16 cellular contexts compared by ENCODE assay signal in genomic region chr5:123819818-123820217, GRCh38.
DNase-seq lines count a peak whose midpoint lies in the region; ATAC-seq, FAIRE-seq and TF ChIP-seq lines count a peak whose summit lies in the region.
"Had no signal": no experiment of that assay in that cellular context is flagged by ENCODE, and none has a peak within 500 bp of the region (broad histone marks: within the 10 kb centered on the region; RNA-seq: fewer than 3 reads in every experiment).

No MANE protein-coding gene starts in this region.

- TF ChIP-seq CTCF in fibroblast of villous mesenchyme (IDR thresholded peaks at IDR 0.05; ENCODE audit: insufficient read depth, low read depth, low read length) (no peak), colonic mucosa (IDR thresholded peaks at IDR 0.05) (no peak)

- ATAC-seq in GM19328 (IDR thresholded peaks at IDR 0.05; ENCODE audit: unreplicated experiment), result no peak
- ATAC-seq: activated naive CD4-positive, alpha-beta T cell treated with anti-CD3 and anti-CD28 coated beads, Interleukin-2, amount 50 U/mL, for 72 hours; left cardiac atrium; T-helper 17 cell had no signal

- H3K4me1 ChIP-seq in adipocyte (ENCODE audit: control insufficient read depth, insufficient read depth, low read length), result no peaks in the 10 kb centered on the region
- H3K4me1 ChIP-seq in colonic mucosa, result no peaks in the 10 kb centered on the region

- intact Hi-C loops in colonic mucosa (cut with DNase I), result no loop called here

- H3K27ac ChIP-seq in colonic mucosa, result no peak overlapping the region
- H3K27ac ChIP-seq: 22Rv1, hepatocyte, parathyroid adenoma had no signal

- H3K9me3 ChIP-seq in adipocyte (ENCODE audit: control insufficient read depth, low read length) (peaks cover 4% of the 10 kb centered on the region), colonic mucosa (no peaks in the 10 kb centered on the region)

- no peaks in the 10 kb centered on the region for H3K36me3 ChIP-seq in adipocyte (ENCODE audit: control insufficient read depth, insufficient read depth, low read length, severe bottlenecking)
- no peaks in the 10 kb centered on the region for H3K36me3 ChIP-seq in colonic mucosa

- H3K27me3 ChIP-seq in adipocyte (replicated peaks; ENCODE audit: control insufficient read depth, insufficient read depth, low read length), result no peaks in the 10 kb centered on the region
- no peaks in the 10 kb centered on the region for H3K27me3 ChIP-seq in colonic mucosa
- H3K27me3 ChIP-seq: hepatocyte had no signal

- peak; percentile 83 for FAIRE-seq in urothelium cell line (lab: Jason Lieb, UNC)

- no peak overlapping the region for H3K4me3 ChIP-seq in adipocyte (ENCODE audit: low read length)
- no peak overlapping the region for H3K4me3 ChIP-seq in fibroblast of villous mesenchyme (ENCODE audit: low read depth, low read length)
- H3K4me3 ChIP-seq in colonic mucosa, result no peak overlapping the region
- H3K4me3 ChIP-seq: hepatocyte had no signal

- H3K9ac ChIP-seq in adipocyte (ENCODE audit: low read length) (no peak overlapping the region), colonic mucosa (ENCODE audit: low read depth in 2 of 2, low read length in 2 of 2) (no peak overlapping the region)
- H3K9ac ChIP-seq: parathyroid adenoma had no signal

- DNase-seq in SIG-M5 treated with dmso at 0.1 percent for 504 hours (lab: John Stamatoyannopoulos, UW; ENCODE audit: unreplicated experiment), result peak; percentile 69
- DNase-seq in SIG-M5 (lab: John Stamatoyannopoulos, UW), result no peak
- DNase-seq in adipocyte (ENCODE audit: low read depth), result peak; percentile 96
- DNase-seq in fibroblast of villous mesenchyme (ENCODE audit: low read depth), result peak; percentile 93
- DNase-seq in urothelium cell line (ENCODE audit: low spot score), result peak; percentile 41
- DNase-seq in stimulated activated naive CD4-positive, alpha-beta T cell treated with Interleukin-2 at 50 U/mL for 16 hours (lab: John Stamatoyannopoulos, UW), result no peak
- DNase-seq in colonic mucosa, result no peak
- DNase-seq: activated CD4-positive, CD25-positive, alpha-beta regulatory T cell treated with anti-CD3 and anti-CD28 coated beads, Interleukin-2, amount 50 U/mL, for 72 hours; left cardiac atrium; NCI-H2107; T-helper 17 cell had no signal

Comparison
In these comparisons a context has a peak if more than half of its experiments do, and no peak if none do; other contexts are left out.
1. DNase-seq: peak in SIG-M5 treated with dmso at 0.1 percent for 504 hours (single experiment), adipocyte (single experiment), fibroblast of villous mesenchyme (single experiment) and urothelium cell line (single experiment); none in SIG-M5 (single experiment), stimulated activated naive CD4-positive, alpha-beta T cell treated with Interleukin-2 at 50 U/mL for 16 hours (single experiment) and colonic mucosa (single experiment).